ENCODE assay signal across 13 cellular contexts in the genomic region with DNA sequence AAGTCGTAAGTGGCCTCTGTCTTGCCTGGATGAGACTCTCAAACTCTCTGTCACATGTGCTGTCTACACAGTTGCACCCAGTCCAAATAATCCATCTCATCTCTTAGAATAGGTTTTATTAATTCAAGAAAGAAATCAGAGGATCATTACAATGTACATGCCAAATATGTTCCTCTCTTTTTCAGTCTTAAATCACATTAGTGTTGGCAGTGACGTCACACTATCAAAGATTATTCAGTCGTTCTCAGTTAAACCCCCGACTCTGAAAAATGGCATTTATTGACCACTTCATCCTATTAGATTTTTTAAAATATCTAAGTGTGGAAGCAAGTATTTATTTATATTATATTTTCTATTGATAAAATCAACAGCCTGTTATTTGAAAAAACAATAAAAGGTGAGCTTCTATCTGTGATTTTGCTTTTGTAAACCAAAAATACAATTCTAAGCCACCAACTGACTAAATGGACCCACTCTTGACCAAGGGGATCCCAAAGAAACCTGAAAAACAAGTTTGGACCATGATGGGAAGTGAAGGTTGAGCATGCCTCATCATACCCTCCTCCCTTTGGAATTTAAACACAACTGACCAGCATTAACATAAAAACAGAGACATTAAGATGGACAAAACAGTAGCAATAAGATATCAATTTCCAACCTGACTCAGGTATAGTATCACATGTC.
DNase-seq lines count a peak whose midpoint lies in the region; ATAC-seq lines count a peak whose summit lies in the region.
"Had no signal": no experiment of that assay in that cellular context is flagged by ENCODE, and none has a peak within 500 bp of the region (broad histone marks: within the 10 kb centered on the region; RNA-seq: fewer than 3 reads in every experiment).

No MANE protein-coding gene starts in this region.

- H3K9me3 ChIP-seq in NT2/D1 (ENCODE audit: insufficient read depth, low read length) = no peaks in the 10 kb centered on the region
- H3K9me3 ChIP-seq: BLaER1 treated with 17β-estradiol and CSF1 and Interleukin-3, amounts not matched to agents 10 nM and 100 nM had no signal

- H3K27me3 Mint-ChIP-seq in activated CD4-positive, alpha-beta T cell treated with anti-CD3 and anti-CD28 coated beads, Interleukin-2, amount 10 ng/mL, durations not matched to agents 24 days and 14 days = no peaks in the 10 kb centered on the region
- no peaks in the 10 kb centered on the region for H3K27me3 Mint-ChIP-seq in activated CD4-positive, alpha-beta T cell treated with anti-CD3 and anti-CD28 coated beads for 36 hours
- H3K27me3 Mint-ChIP-seq: B cell had no signal

- no peaks in the 10 kb centered on the region for H3K4me1 ChIP-seq in NT2/D1 (ENCODE audit: insufficient read depth, insufficient read length)
- H3K4me1 ChIP-seq: BLaER1 treated with 17β-estradiol and CSF1 and Interleukin-3, amounts not matched to agents 10 nM and 100 nM had no signal

- H3K27ac Mint-ChIP-seq in activated CD4-positive, alpha-beta T cell treated with anti-CD3 and anti-CD28 coated beads, Interleukin-2, amount 10 ng/mL, durations not matched to agents 24 days and 14 days = no peak overlapping the region
- no peak overlapping the region for H3K27ac Mint-ChIP-seq in activated CD4-positive, alpha-beta T cell treated with anti-CD3 and anti-CD28 coated beads for 36 hours
- H3K27ac Mint-ChIP-seq: B cell; CD8-positive, alpha-beta T cell had no signal

- peak; percentile 30 for DNase-seq in ELF-1 (ENCODE audit: low read depth, low spot score)
- peak; percentile 3 for DNase-seq in NT2/D1 (ENCODE audit: low read depth, low spot score)
- peak; percentile 74 for DNase-seq in iPS DF 19.7 (ENCODE audit: low read depth, low spot score)
- DNase-seq in iPS-NIHi7 (ENCODE audit: extremely low spot score) = peak; percentile 10
- no peak for DNase-seq in activated CD4-positive, alpha-beta T cell treated with anti-CD3 and anti-CD28 coated beads, Interleukin-2, amount 10 ng/mL, durations not matched to agents 24 days and 14 days
- no peak for DNase-seq in activated CD4-positive, alpha-beta T cell treated with anti-CD3 and anti-CD28 coated beads for 36 hours
- DNase-seq in activated CD4-positive, CD25-positive, alpha-beta regulatory T cell (lab: John Stamatoyannopoulos, UW) = no peak
- DNase-seq: Calu3; CD8-positive, alpha-beta T cell; GDM1; HCEC 1CT had no signal

- POLR2A ChIA-PET in activated CD4-positive, alpha-beta T cell treated with anti-CD3 and anti-CD28 coated beads for 36 hours (lab: Charles Lee) = no interaction called here

- H3K36me3 ChIP-seq in NT2/D1 (ENCODE audit: insufficient read depth, insufficient read length, low read length) = no peaks in the 10 kb centered on the region
- H3K36me3 ChIP-seq: BLaER1 treated with 17β-estradiol and CSF1 and Interleukin-3, amounts not matched to agents 10 nM and 100 nM had no signal

- H3K4me3 Mint-ChIP-seq in activated CD4-positive, alpha-beta T cell treated with anti-CD3 and anti-CD28 coated beads, Interleukin-2, amount 10 ng/mL, durations not matched to agents 24 days and 14 days = no peak overlapping the region
- H3K4me3 Mint-ChIP-seq in activated CD4-positive, alpha-beta T cell treated with anti-CD3 and anti-CD28 coated beads for 36 hours = no peak overlapping the region
- H3K4me3 Mint-ChIP-seq: B cell; CD8-positive, alpha-beta T cell had no signal

- no peak for ATAC-seq in activated CD4-positive, alpha-beta T cell treated with anti-CD3 and anti-CD28 coated beads for 36 hours
- ATAC-seq: CD8-positive, alpha-beta T cell had no signal

- H3K9me3 Mint-ChIP-seq in activated CD4-positive, alpha-beta T cell treated with anti-CD3 and anti-CD28 coated beads, Interleukin-2, amount 10 ng/mL, durations not matched to agents 24 days and 14 days = no peaks in the 10 kb centered on the region
- peaks cover 27% of the 10 kb centered on the region for H3K9me3 Mint-ChIP-seq in activated CD4-positive, alpha-beta T cell treated with anti-CD3 and anti-CD28 coated beads for 36 hours (ENCODE audit: low read depth)

- no peaks in the 10 kb centered on the region for H3K4me1 Mint-ChIP-seq in activated CD4-positive, alpha-beta T cell treated with anti-CD3 and anti-CD28 coated beads, Interleukin-2, amount 10 ng/mL, durations not matched to agents 24 days and 14 days
- no peaks in the 10 kb centered on the region for H3K4me1 Mint-ChIP-seq in activated CD4-positive, alpha-beta T cell treated with anti-CD3 and anti-CD28 coated beads for 36 hours
- H3K4me1 Mint-ChIP-seq: B cell had no signal

- H3K27me3 ChIP-seq in NT2/D1 (ENCODE audit: insufficient read depth, insufficient read length) = no peaks in the 10 kb centered on the region
- H3K27me3 ChIP-seq: BLaER1 treated with 17β-estradiol and CSF1 and Interleukin-3, amounts not matched to agents 10 nM and 100 nM had no signal

- intact Hi-C loops in activated CD4-positive, alpha-beta T cell treated with anti-CD3 and anti-CD28 coated beads, Interleukin-2, amount 10 ng/mL, durations not matched to agents 24 days and 14 days (cut with micrococcal nuclease) = no loop called here
- intact Hi-C loops in activated CD4-positive, alpha-beta T cell treated with anti-CD3 and anti-CD28 coated beads for 36 hours (cut with DNase I, micrococcal nuclease) = no loop called here

- no peak overlapping the region for H3K9ac ChIP-seq in NT2/D1 (ENCODE audit: insufficient read length, low read depth)
- H3K9ac ChIP-seq: BLaER1 treated with 17β-estradiol and CSF1 and Interleukin-3, amounts not matched to agents 10 nM and 100 nM had no signal

- no peak overlapping the region for H3K4me3 ChIP-seq in NT2/D1 (ENCODE audit: insufficient read length, low read depth)
- H3K4me3 ChIP-seq: BLaER1 treated with 17β-estradiol and CSF1 and Interleukin-3, amounts not matched to agents 10 nM and 100 nM had no signal

- H3K36me3 Mint-ChIP-seq in activated CD4-positive, alpha-beta T cell treated with anti-CD3 and anti-CD28 coated beads, Interleukin-2, amount 10 ng/mL, durations not matched to agents 24 days and 14 days (ENCODE audit: low read depth) = no peaks in the 10 kb centered on the region
- no peaks in the 10 kb centered on the region for H3K36me3 Mint-ChIP-seq in activated CD4-positive, alpha-beta T cell treated with anti-CD3 and anti-CD28 coated beads for 36 hours (ENCODE audit: low read depth)
- H3K36me3 Mint-ChIP-seq: CD8-positive, alpha-beta T cell had no signal

- CTCF ChIA-PET in activated CD4-positive, alpha-beta T cell treated with anti-CD3 and anti-CD28 coated beads for 36 hours (lab: Charles Lee) = no interaction called here

Comparison
In these comparisons a context has a peak if more than half of its experiments do, and no peak if none do; other contexts are left out.
1. DNase-seq: peak in ELF-1 (single experiment), NT2/D1 (single experiment), iPS DF 19.7 (single experiment) and iPS-NIHi7 (single experiment); none in activated CD4-positive, alpha-beta T cell treated with anti-CD3 and anti-CD28 coated beads, Interleukin-2, amount 10 ng/mL, durations not matched to agents 24 days and 14 days (single experiment), activated CD4-positive, alpha-beta T cell treated with anti-CD3 and anti-CD28 coated beads for 36 hours (single experiment) and activated CD4-positive, CD25-positive, alpha-beta regulatory T cell (0 of 4).